11 cellular contexts compared by ENCODE assay signal in the genomic region with DNA sequence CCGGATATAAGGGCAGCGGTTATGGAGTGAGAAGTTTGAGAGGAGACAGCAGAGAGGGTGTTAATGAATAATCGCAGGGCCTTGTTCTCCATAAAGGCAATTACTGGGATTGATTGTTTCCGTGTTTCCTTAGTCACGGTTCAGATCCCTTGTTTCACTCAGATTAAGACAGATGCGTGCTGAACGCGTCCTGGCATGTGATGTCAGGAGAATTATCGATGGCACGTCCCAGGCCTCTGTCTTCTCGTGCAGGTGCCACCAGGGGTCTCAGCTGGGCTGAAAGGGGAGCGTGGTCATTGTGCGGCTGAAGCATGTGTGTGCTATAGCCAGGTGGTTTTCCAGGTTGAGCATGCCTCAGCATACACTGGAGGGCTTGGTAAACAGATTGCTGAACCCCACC.
DNase-seq lines count a peak whose midpoint lies in the region; ATAC-seq and TF ChIP-seq lines count a peak whose summit lies in the region.
"Had no signal": no experiment of that assay in that cellular context is flagged by ENCODE, and none has a peak within 500 bp of the region (broad histone marks: within the 10 kb centered on the region; RNA-seq: fewer than 3 reads in every experiment).

No MANE protein-coding gene starts in this region.

- H3K27me3 Mint-ChIP-seq in activated naive CD4-positive, alpha-beta T cell treated with anti-CD3 and anti-CD28 coated beads, Interleukin-2, amount 10 ng/mL, durations not matched to agents 7 days and 5 days: no peaks in the 10 kb centered on the region

- no peak overlapping the region for H3K4me3 Mint-ChIP-seq in activated naive CD4-positive, alpha-beta T cell treated with anti-CD3 and anti-CD28 coated beads, Interleukin-2, amount 10 ng/mL, durations not matched to agents 7 days and 5 days

- H3K9me3 ChIP-seq in OCI-LY3 (ENCODE audit: insufficient read depth, low read length) (no peaks in the 10 kb centered on the region), prostate gland (no peaks in the 10 kb centered on the region), aorta (ENCODE audit: control insufficient read depth, low read length) (no peaks in the 10 kb centered on the region)
- H3K9me3 ChIP-seq: thoracic aorta had no signal

- CTCF ChIA-PET in activated naive CD4-positive, alpha-beta T cell treated with anti-CD3 and anti-CD28 coated beads, Interleukin-2, amount 10 ng/mL, durations not matched to agents 7 days and 5 days (lab: Charles Lee): no interaction called here

- peak; percentile 20 for DNase-seq in prostate gland (ENCODE audit: low spot score)
- no peak for DNase-seq in aorta
- DNase-seq in activated CD4-positive, alpha-beta T cell treated with anti-CD3 and anti-CD28 coated beads for 1 hour: no peak
- no peak for DNase-seq in activated naive CD4-positive, alpha-beta T cell treated with anti-CD3 and anti-CD28 coated beads, Interleukin-2, amount 10 ng/mL, durations not matched to agents 7 days and 5 days
- DNase-seq: effector CD8-positive, alpha-beta T cell had no signal

- no peak overlapping the region for H2AFZ ChIP-seq in OCI-LY3 (ENCODE audit: low read depth, low read length)

- TF ChIP-seq CTCF in OCI-LY3 (IDR thresholded peaks at IDR 0.05; ENCODE audit: low read depth, low read length) (peak; percentile 46), prostate gland (IDR thresholded peaks at IDR 0.05) (peak in 2 of 4 experiments; percentile 17 to 25)

- H4K20me1 ChIP-seq in OCI-LY3 (ENCODE audit: insufficient read depth, low read length): no peaks in the 10 kb centered on the region

- H3K27ac ChIP-seq in OCI-LY3 (ENCODE audit: low read length) (peak overlapping the region; percentile 97), prostate gland (no peak overlapping the region), aorta (ENCODE audit: low read depth in 1 of 2, low read length in 2 of 2) (no peak overlapping the region)
- H3K27ac ChIP-seq: RWPE1, thoracic aorta had no signal

- H3K4me3 ChIP-seq in OCI-LY3 (ENCODE audit: low read length) (peak overlapping the region; percentile 53), prostate gland (no peak overlapping the region), aorta (ENCODE audit: low read length in 2 of 2) (no peak overlapping the region)
- H3K4me3 ChIP-seq: lung, thoracic aorta had no signal

- WGBS in prostate gland: 44% methylated on average over 13 of the region's 13 CpGs
- 63 to 73% methylated on average over 13 of the region's 13 CpGs for WGBS in aorta, 2 donors

- H3K36me3 ChIP-seq in OCI-LY3 (replicated peaks; ENCODE audit: low read depth, low read length) (no peaks in the 10 kb centered on the region), prostate gland (no peaks in the 10 kb centered on the region), aorta (ENCODE audit: control insufficient read depth in 1 of 2, insufficient read depth in 2 of 2, low read length in 1 of 2) (no peaks in the 10 kb centered on the region)
- H3K36me3 ChIP-seq: thoracic aorta had no signal

- H3K4me2 ChIP-seq in OCI-LY3 (ENCODE audit: low read length): peak overlapping the region; percentile 64

- peaks cover 97% of the 10 kb centered on the region for H3K4me1 ChIP-seq in OCI-LY3 (ENCODE audit: low read length)
- H3K4me1 ChIP-seq in prostate gland (replicated peaks): no peaks in the 10 kb centered on the region
- H3K4me1 ChIP-seq in aorta (ENCODE audit: control insufficient read depth in 1 of 2, insufficient read depth in 2 of 2, low read length in 2 of 2): no peaks in the 10 kb centered on the region

- peaks cover 3% of the 10 kb centered on the region for H3K4me1 Mint-ChIP-seq in activated naive CD4-positive, alpha-beta T cell treated with anti-CD3 and anti-CD28 coated beads, Interleukin-2, amount 10 ng/mL, durations not matched to agents 7 days and 5 days

- TF ChIP-seq POLR2A in prostate gland (IDR thresholded peaks at IDR 0.05): no peak

- intact Hi-C loops in prostate gland (cut with DNase I): no loop called here
- intact Hi-C loops in aorta (cut with DNase I): no loop called here

- peaks cover 17% of the 10 kb centered on the region; the same call in 1 of the 2 replicates for H3K79me2 ChIP-seq in OCI-LY3 (ENCODE audit: low read length)

- no peaks in the 10 kb centered on the region for H3K9me3 Mint-ChIP-seq in activated naive CD4-positive, alpha-beta T cell treated with anti-CD3 and anti-CD28 coated beads, Interleukin-2, amount 10 ng/mL, durations not matched to agents 7 days and 5 days

- ATAC-seq in GM18861 (IDR thresholded peaks at IDR 0.05; ENCODE audit: unreplicated experiment) (peak; percentile 28), HG03354 (IDR thresholded peaks at IDR 0.05; ENCODE audit: poor library complexity, severe bottlenecking, unreplicated experiment) (peak; percentile 40), aorta (ENCODE audit: low FRiP score) (no peak)

- H3K9ac ChIP-seq in OCI-LY3 (ENCODE audit: low read length): peak overlapping the region; percentile 57

- H3K27ac Mint-ChIP-seq in activated naive CD4-positive, alpha-beta T cell treated with anti-CD3 and anti-CD28 coated beads, Interleukin-2, amount 10 ng/mL, durations not matched to agents 7 days and 5 days: no peak overlapping the region

- H3K27me3 ChIP-seq in OCI-LY3 (ENCODE audit: low read depth, low read length): no peaks in the 10 kb centered on the region
- H3K27me3 ChIP-seq in prostate gland (replicated peaks; ENCODE audit: insufficient read depth): no peaks in the 10 kb centered on the region
- no peaks in the 10 kb centered on the region for H3K27me3 ChIP-seq in aorta (ENCODE audit: control insufficient read depth in 1 of 2, insufficient read depth in 2 of 2, low read length in 1 of 2)

- H3K36me3 Mint-ChIP-seq in activated naive CD4-positive, alpha-beta T cell treated with anti-CD3 and anti-CD28 coated beads, Interleukin-2, amount 10 ng/mL, durations not matched to agents 7 days and 5 days: peaks cover 5% of the 10 kb centered on the region
